ENCODE assay signal across 22 cellular contexts in the genomic region with DNA sequence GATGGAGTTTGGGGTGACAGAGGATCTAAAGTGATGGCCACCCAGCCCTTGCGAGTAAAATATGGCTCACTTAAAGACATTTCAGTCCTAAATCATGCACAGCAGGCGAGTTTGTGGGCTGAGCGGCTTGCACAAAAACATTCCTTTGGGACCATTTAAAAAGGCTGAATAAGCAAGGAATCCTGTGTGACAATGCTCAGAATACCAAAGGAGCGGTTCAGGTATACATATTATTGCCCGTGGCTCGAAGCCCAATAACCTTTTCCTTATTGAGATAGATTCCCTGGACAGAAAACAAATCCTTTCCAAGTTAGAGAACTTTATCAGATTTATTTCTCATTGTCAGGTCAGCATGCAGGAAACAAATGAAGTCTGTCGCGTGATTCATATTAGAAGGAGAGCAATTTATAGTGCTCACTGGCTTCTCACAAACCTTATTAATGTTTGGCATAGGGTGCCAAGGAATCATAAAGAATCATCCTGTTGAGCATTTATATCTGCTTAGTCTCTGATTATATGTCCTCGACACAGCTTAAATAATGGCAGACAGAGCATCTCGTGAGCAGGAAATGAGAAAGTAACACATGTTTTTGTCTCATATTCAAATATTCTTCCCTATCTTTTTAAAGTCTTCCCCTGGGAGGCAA.
A peak's percentile ranks its signal among the peaks of the same experiment; 100 is the strongest.
DNase-seq lines count a peak whose midpoint lies in the region; ATAC-seq, FAIRE-seq and TF ChIP-seq lines count a peak whose summit lies in the region.
"Had no signal": no experiment of that assay in that cellular context is flagged by ENCODE, and none has a peak within 500 bp of the region (broad histone marks: within the 10 kb centered on the region; RNA-seq: fewer than 3 reads in every experiment).

No MANE protein-coding gene starts in this region.

- H2AK5ac ChIP-seq in H9 (ENCODE audit: insufficient read length, low read length) = no peak overlapping the region

- H3K9me3 ChIP-seq in H9 (ENCODE audit: control insufficient read depth, low read depth, low read length) = no peaks in the 10 kb centered on the region
- H3K9me3 ChIP-seq in astrocyte (ENCODE audit: insufficient read depth, low read depth, low read length) = no peaks in the 10 kb centered on the region
- H3K9me3 ChIP-seq in osteoblast (ENCODE audit: low read depth, low read length) = no peaks in the 10 kb centered on the region
- H3K9me3 ChIP-seq: right lobe of liver, SJCRH30 had no signal

- no peak overlapping the region for H3K4ac ChIP-seq in H9 (ENCODE audit: low read depth, low read length)

- H3K4me1 ChIP-seq in H9 (ENCODE audit: insufficient read depth, low read length) (no peaks in the 10 kb centered on the region), astrocyte (ENCODE audit: insufficient read depth, low read length) (peaks cover 9% of the 10 kb centered on the region), osteoblast (ENCODE audit: insufficient read depth, low read length) (peaks cover 7% of the 10 kb centered on the region)
- H3K4me1 ChIP-seq: right lobe of liver, SJCRH30 had no signal

- H2AFZ ChIP-seq in H9 (ENCODE audit: low read length) (no peak overlapping the region), astrocyte (ENCODE audit: low read depth, low read length) (no peak overlapping the region), osteoblast (ENCODE audit: low read length) (no peak overlapping the region)

- H2BK12ac ChIP-seq in H9 (ENCODE audit: insufficient read length, low read depth, low read length) = no peak overlapping the region

- peak; percentile 35 for DNase-seq in H9
- DNase-seq in astrocyte (ENCODE audit: low read depth) = peak; percentile 33
- peak; percentile 48 for DNase-seq in fibroblast of villous mesenchyme (ENCODE audit: low read depth)
- DNase-seq in osteoblast (ENCODE audit: insufficient read length, low spot score, missing footprints) = no peak
- no peak for DNase-seq in NCI-H1417 treated with DMSO at 0.1 percent for 48 hours (lab: John Stamatoyannopoulos, UW)
- DNase-seq: activated CD4-positive, CD25-positive, alpha-beta regulatory T cell; activated CD8-positive, alpha-beta T cell treated with anti-CD3 and anti-CD28 coated beads for 36 hours; activated T-cell treated with anti-CD3 and anti-CD28 coated beads, Interleukin-2, amount 50 U/mL, for 4 hours; brain microvascular endothelial cell; COR-L47; cortex of kidney; midbrain; NCI-H69; nucleus accumbens; right lobe of liver; SJCRH30 had no signal

- FAIRE-seq in astrocyte (lab: Jason Lieb, UNC) = no peak
- FAIRE-seq: H54 had no signal

- H4K20me1 ChIP-seq in H9 (ENCODE audit: control insufficient read depth, insufficient read depth, insufficient read length) (no peaks in the 10 kb centered on the region), astrocyte (ENCODE audit: insufficient read depth, low read length) (no peaks in the 10 kb centered on the region), osteoblast (ENCODE audit: insufficient read depth, low read length) (no peaks in the 10 kb centered on the region)

- no peak overlapping the region for H4K8ac ChIP-seq in H9 (replicated peaks; ENCODE audit: insufficient read length, low read depth, low read length)

- H3K27me3 Mint-ChIP-seq in H9 (ENCODE audit: low read depth) (no peaks in the 10 kb centered on the region), astrocyte (ENCODE audit: low read depth, unreplicated experiment) (no peaks in the 10 kb centered on the region)
- H3K27me3 Mint-ChIP-seq: activated CD8-positive, alpha-beta T cell treated with anti-CD3 and anti-CD28 coated beads for 36 hours; activated naive CD4-positive, alpha-beta T cell treated with anti-CD3 and anti-CD28 coated beads, Interleukin-2, amount 50 U/mL, for 24 hours; stimulated activated naive CD8-positive, alpha-beta T cell treated with anti-CD3 and anti-CD28 coated beads, Interleukin-15, Interleukin-2, amounts not matched to agents 100 ng/mL and 50 ng/mL, for 24 hours had no signal

- H3K18ac ChIP-seq in H9 (ENCODE audit: insufficient read length, low read depth, low read length) = no peak overlapping the region

- H3K56ac ChIP-seq in H9 (ENCODE audit: insufficient read length, low read depth, low read length) = no peak overlapping the region

- H3K9me3 Mint-ChIP-seq in H9 (no peaks in the 10 kb centered on the region), astrocyte (ENCODE audit: unreplicated experiment) (no peaks in the 10 kb centered on the region)
- H3K9me3 Mint-ChIP-seq: activated CD8-positive, alpha-beta T cell treated with anti-CD3 and anti-CD28 coated beads for 36 hours; activated naive CD4-positive, alpha-beta T cell treated with anti-CD3 and anti-CD28 coated beads, Interleukin-2, amount 50 U/mL, for 24 hours; activated T-cell treated with anti-CD3 and anti-CD28 coated beads, Interleukin-2, amount 50 U/mL, for 4 hours had no signal

- no peak overlapping the region for H4K5ac ChIP-seq in H9 (ENCODE audit: insufficient read length, low read depth, low read length)

- no peak overlapping the region for H3K4me3 ChIP-seq in astrocyte (ENCODE audit: insufficient read depth, low read depth, low read length)
- H3K4me3 ChIP-seq in fibroblast of villous mesenchyme (ENCODE audit: low read depth, low read length) = no peak overlapping the region
- no peak overlapping the region for H3K4me3 ChIP-seq in osteoblast (ENCODE audit: insufficient read depth, low read length)
- H3K4me3 ChIP-seq: right lobe of liver, SJCRH30 had no signal

- H3K4me3 Mint-ChIP-seq in H9 = peak overlapping the region in 1 of 2 experiments; percentile 3; a peak in 2 of 5 replicates
- H3K4me3 Mint-ChIP-seq in astrocyte (ENCODE audit: unreplicated experiment) = no peak overlapping the region
- H3K4me3 Mint-ChIP-seq: activated CD8-positive, alpha-beta T cell treated with anti-CD3 and anti-CD28 coated beads for 36 hours; activated naive CD4-positive, alpha-beta T cell treated with anti-CD3 and anti-CD28 coated beads, Interleukin-2, amount 50 U/mL, for 24 hours; activated T-cell treated with anti-CD3 and anti-CD28 coated beads, Interleukin-2, amount 50 U/mL, for 4 hours; stimulated activated naive CD8-positive, alpha-beta T cell treated with anti-CD3 and anti-CD28 coated beads, Interleukin-15, Interleukin-2, amounts not matched to agents 100 ng/mL and 50 ng/mL, for 24 hours had no signal

- no peak overlapping the region; the same call in 1 of the 2 replicates for H3K14ac ChIP-seq in H9 (ENCODE audit: insufficient read depth, low read length)

- no peak overlapping the region for H2BK15ac ChIP-seq in H9 (ENCODE audit: low read depth, low read length)

- H3K79me2 ChIP-seq in H9 (ENCODE audit: insufficient read depth, low read length) (no peaks in the 10 kb centered on the region), astrocyte (ENCODE audit: insufficient read depth, low read length) (no peaks in the 10 kb centered on the region), osteoblast (ENCODE audit: insufficient read depth, low read length) (no peaks in the 10 kb centered on the region)

- no peak overlapping the region for H3K4me2 ChIP-seq in H9 (ENCODE audit: insufficient read depth, insufficient read length, low read length)
- H3K4me2 ChIP-seq in astrocyte (ENCODE audit: low read length) = peak overlapping the region; percentile 54
- H3K4me2 ChIP-seq in osteoblast (ENCODE audit: insufficient read depth, low read length) = peak overlapping the region; percentile 34

- no peak overlapping the region for H2BK5ac ChIP-seq in H9 (ENCODE audit: insufficient read length, low read length)

- WGBS in H9 (ENCODE audit: extremely low coverage, insufficient read length, low lambda C conversion rate) = no CpG with 5 or more reads among the region's 10 CpGs

- no peak overlapping the region for H4K91ac ChIP-seq in H9 (ENCODE audit: insufficient read length, low read depth, low read length)

- peak overlapping the region; percentile 36 to 93 (median 81); a peak in 6 of 7 replicates for H3K27ac Mint-ChIP-seq in H9
- H3K27ac Mint-ChIP-seq in astrocyte (ENCODE audit: unreplicated experiment) = no peak overlapping the region
- H3K27ac Mint-ChIP-seq: activated CD8-positive, alpha-beta T cell treated with anti-CD3 and anti-CD28 coated beads for 36 hours; activated naive CD4-positive, alpha-beta T cell treated with anti-CD3 and anti-CD28 coated beads, Interleukin-2, amount 50 U/mL, for 24 hours; stimulated activated naive CD8-positive, alpha-beta T cell treated with anti-CD3 and anti-CD28 coated beads, Interleukin-15, Interleukin-2, amounts not matched to agents 100 ng/mL and 50 ng/mL, for 24 hours had no signal

- no peak overlapping the region for H3T11ph ChIP-seq in H9 (ENCODE audit: low read length)

- TF ChIP-seq CTCF in H9 (conservative IDR thresholded peaks at IDR 0.05) (no peak), astrocyte (IDR thresholded peaks at IDR 0.05; ENCODE audit: insufficient read depth, low read depth, low read length) (no peak), fibroblast of villous mesenchyme (IDR thresholded peaks at IDR 0.05; ENCODE audit: insufficient read depth, low read depth, low read length) (no peak), osteoblast (IDR thresholded peaks at IDR 0.05; ENCODE audit: extremely low read depth, low read depth, low read length) (no peak)

- H3K9ac ChIP-seq in H9 (ENCODE audit: extremely low read depth, insufficient read length, low read length) (no peak overlapping the region), astrocyte (ENCODE audit: low read length) (no peak overlapping the region)

- no peaks in the 10 kb centered on the region for H3K27me3 ChIP-seq in H9 (ENCODE audit: insufficient read depth, low read length)
- H3K27me3 ChIP-seq in astrocyte (ENCODE audit: insufficient read depth, low read length) = no peaks in the 10 kb centered on the region
- no peaks in the 10 kb centered on the region for H3K27me3 ChIP-seq in osteoblast (ENCODE audit: insufficient read depth, low read length)
- H3K27me3 ChIP-seq: brain microvascular endothelial cell, right lobe of liver, SJCRH30 had no signal

- H2BK20ac ChIP-seq in H9 (ENCODE audit: low read depth, low read length, poor library complexity, severe bottlenecking) = no peak overlapping the region

- no peaks in the 10 kb centered on the region for H3K79me1 ChIP-seq in H9 (ENCODE audit: insufficient read depth, low read depth, low read length, poor library complexity, severe bottlenecking)

- H3K36me3 ChIP-seq in astrocyte (ENCODE audit: insufficient read depth, low read length) (no peaks in the 10 kb centered on the region), osteoblast (ENCODE audit: insufficient read depth, low read length) (no peaks in the 10 kb centered on the region)
- H3K36me3 ChIP-seq: brain microvascular endothelial cell, SJCRH30 had no signal

- H2BK120ac ChIP-seq in H9 (ENCODE audit: low read depth, low read length, poor library complexity, severe bottlenecking) = no peak overlapping the region

- peaks cover 35 to 39% of the 10 kb centered on the region in 2 experiments for H3K4me1 Mint-ChIP-seq in H9
- H3K4me1 Mint-ChIP-seq in astrocyte (ENCODE audit: low read depth, unreplicated experiment) = peaks cover 13% of the 10 kb centered on the region
- H3K4me1 Mint-ChIP-seq: activated naive CD4-positive, alpha-beta T cell treated with anti-CD3 and anti-CD28 coated beads, Interleukin-2, amount 50 U/mL, for 24 hours had no signal

- ATAC-seq in esophagus mucosa = no peak
- no peak for ATAC-seq in HG03097 (IDR thresholded peaks at IDR 0.05; ENCODE audit: low FRiP score, unreplicated experiment)
- no peak for ATAC-seq in GM18861 (IDR thresholded peaks at IDR 0.05; ENCODE audit: unreplicated experiment)
- ATAC-seq: activated CD8-positive, alpha-beta T cell treated with anti-CD3 and anti-CD28 coated beads for 36 hours; activated T-cell treated with anti-CD3 and anti-CD28 coated beads, Interleukin-2, amount 50 U/mL, for 4 hours; right lobe of liver had no signal

- no peak overlapping the region for H3K23ac ChIP-seq in H9 (ENCODE audit: insufficient read length, low read depth, low read length)

- H3K27ac ChIP-seq in H9 (ENCODE audit: insufficient read length, low read depth, low read length) (no peak overlapping the region), astrocyte (ENCODE audit: low read depth, low read length) (no peak overlapping the region), osteoblast (ENCODE audit: low read depth, low read length) (no peak overlapping the region)
- H3K27ac ChIP-seq: brain microvascular endothelial cell, right lobe of liver, SJCRH30 had no signal

- peaks cover 0 to 9% (median 6%) of the 10 kb centered on the region in 3 experiments; a peak in 3 of 7 replicates for H3K36me3 Mint-ChIP-seq in H9 (ENCODE audit: insufficient read depth in 1 of 3, low read depth in 3 of 3)
- H3K36me3 Mint-ChIP-seq in astrocyte (ENCODE audit: low read depth, unreplicated experiment) = peaks cover 3% of the 10 kb centered on the region

- H3K23me2 ChIP-seq in H9 (ENCODE audit: insufficient read length, low read depth, low read length, poor library complexity, severe bottlenecking) = no peaks in the 10 kb centered on the region

Comparison
In these comparisons a context has a peak if more than half of its experiments do, and no peak if none do; other contexts are left out.
1. DNase-seq: peak in H9 (single experiment), astrocyte (single experiment) and fibroblast of villous mesenchyme (single experiment); none in osteoblast (single experiment) and NCI-H1417 treated with DMSO at 0.1 percent for 48 hours (single experiment).